In genomic region chr1:218536311-218536710, GRCh38 we compare ENCODE assay signal across 1 cellular context.
TF ChIP-seq lines count a peak whose summit lies in the region.

No MANE protein-coding gene starts in this region.

TF ChIP-seq in H1, 55 proteins besides CTCF, POLR2A, EP300 and RAD21 (continued from another document):
- no peak for TF ChIP-seq ATF3 (IDR thresholded peaks at IDR 0.05; ENCODE audit: insufficient read depth, low read depth, low read length)
- TF ChIP-seq SIRT6 (IDR thresholded peaks at IDR 0.05; ENCODE audit: low read length), result no peak
- no peak for TF ChIP-seq SAP30 (IDR thresholded peaks at IDR 0.05; ENCODE audit: insufficient read depth, insufficient replicate concordance, low read length)
